ENCODE assay signal across 1 cellular context in the genomic region with DNA sequence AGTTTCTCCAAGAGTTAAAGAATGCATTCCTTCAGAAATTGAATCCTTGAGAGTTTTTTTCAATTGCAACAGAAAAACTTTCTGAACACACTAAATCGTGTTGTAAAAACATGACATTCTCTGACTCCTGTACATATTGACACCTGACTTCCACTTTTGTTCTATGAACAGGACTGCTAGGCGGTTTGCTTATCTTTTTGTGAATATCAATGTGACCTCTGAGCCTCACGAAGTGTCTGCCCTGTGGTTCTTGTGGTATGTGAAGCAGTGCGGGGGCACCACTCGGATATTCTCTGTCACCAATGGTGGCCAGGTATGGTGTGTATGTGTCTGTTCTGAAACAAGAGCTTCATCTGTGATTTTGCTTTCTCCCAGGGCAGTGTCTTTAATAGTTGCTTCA.
TF ChIP-seq lines count a peak whose summit lies in the region.

No MANE protein-coding gene starts in this region.

TF ChIP-seq in HepG2, 621 proteins besides CTCF, POLR2A, EP300 and RAD21 (continued from another document):
- TF ChIP-seq ARID5B (CRISPR knock-in tag; IDR thresholded peaks at IDR 0.05) (peak; percentile 40; the same call in 1 of the 2 replicates), SOX5 (CRISPR knock-in tag; IDR thresholded peaks at IDR 0.05; ENCODE audit: borderline replicate concordance) (peak; percentile 12; the same call in 1 of the 2 replicates), CREM (IDR thresholded peaks at IDR 0.05) (no peak), CREM (CRISPR knock-in tag; IDR thresholded peaks at IDR 0.05) (no peak), SKIL (CRISPR knock-in tag; IDR thresholded peaks at IDR 0.05; ENCODE audit: borderline replicate concordance) (no peak), EEA1 (CRISPR knock-in tag; IDR thresholded peaks at IDR 0.05; ENCODE audit: borderline replicate concordance) (no peak), FOXA1 (IDR thresholded peaks at IDR 0.05) (no peak), FOXA1 (CRISPR knock-in tag; IDR thresholded peaks at IDR 0.05) (no peak), BCL6 (CRISPR knock-in tag; IDR thresholded peaks at IDR 0.05) (0 out of 2 replicates have a peak, but pooled peaks have one; percentile 17), MTA3 (CRISPR knock-in tag; IDR thresholded peaks at IDR 0.05) (no peak), HNRNPK (IDR thresholded peaks at IDR 0.05; ENCODE audit: low read depth, low read length, poor library complexity, severe bottlenecking) (no peak)
